15 cellular contexts compared by ENCODE assay signal in genomic region chr17:28828294-28829040, GRCh38. TPM values are rescaled to one million over a fixed set of nuclear protein-coding genes. Genes with fewer than 3 reads are reported as not detected.
DNase-seq lines count a peak whose midpoint lies in the region; ATAC-seq lines count a peak whose summit lies in the region.
"Had no signal": no experiment of that assay in that cellular context is flagged by ENCODE, and none has a peak within 500 bp of the region (broad histone marks: within the 10 kb centered on the region; RNA-seq: fewer than 3 reads in every experiment).

No MANE protein-coding gene starts in this region.

- DNase-seq in AG08395 (ENCODE audit: low spot score) (peak; percentile 36), HCEC 1CT (peak; percentile 33), amniotic epithelial cell (ENCODE audit: low read depth) (peak; percentile 37), mesenteric fat pad (ENCODE audit: low spot score) (peak; percentile 41), hypothalamus (lab: John Stamatoyannopoulos, UW) (no peak), amniotic stem cell (lab: John Stamatoyannopoulos, UW) (no peak)
- DNase-seq: AML-193; COR-L47; cortex of kidney; NCI-H1092; stimulated activated CD4-positive, alpha-beta T cell treated with anti-CD3 and anti-CD28 coated beads, Interleukin-4, amount 100 ng/mL, for 24 hours; T-helper 1 cell had no signal

- ATAC-seq in GM21576 (IDR thresholded peaks at IDR 0.05; ENCODE audit: unreplicated experiment) (no peak), GM21723 (IDR thresholded peaks at IDR 0.05; ENCODE audit: unreplicated experiment) (no peak)
- ATAC-seq: left lung had no signal

RNA-seq across cellular contexts. Expression of gene FAM222B, which starts 14.1 kb away (rescaled TPM):
- total RNA-seq in mesenteric fat pad, result 32.0 TPM

RNA-seq across cellular contexts. Expression of gene ERAL1, which starts 26.3 kb away (rescaled TPM):
- 26.3 TPM for total RNA-seq in mesenteric fat pad

Comparison
In these comparisons a context has a peak if more than half of its experiments do, and no peak if none do; other contexts are left out.
1. DNase-seq: peak in AG08395 (single experiment), HCEC 1CT (single experiment), amniotic epithelial cell (single experiment) and mesenteric fat pad (single experiment); none in hypothalamus (0 of 51) and amniotic stem cell (single experiment).